29 cellular contexts compared by ENCODE assay signal in genomic region chr7:107838816-107839584, GRCh38. TPM values are rescaled to one million over a fixed set of nuclear protein-coding genes. Genes with fewer than 3 reads are reported as not detected.
"Had no signal": no experiment of that assay in that cellular context is flagged by ENCODE, and none has a peak within 500 bp of the region (broad histone marks: within the 10 kb centered on the region; RNA-seq: fewer than 3 reads in every experiment).

No MANE protein-coding gene starts in this region.

- DNase-seq: activated B cell treated with CpG ODN at 0.5 μM for 24 hours; activated CD4-positive, alpha-beta T cell treated with anti-CD3 and anti-CD28 coated beads for 1 hour; activated CD4-positive, alpha-beta T cell treated with anti-CD3 and anti-CD28 coated beads, Interleukin-2, amount 10 ng/mL, durations not matched to agents 24 days and 14 days; activated CD4-positive, alpha-beta T cell treated with anti-CD3 and anti-CD28 coated beads, Interleukin-2, amount 50 U/mL, for 48 hours; activated CD8-positive, alpha-beta memory T cell treated with anti-CD3 and anti-CD28 coated beads, Interleukin-2, amount 10 ng/mL, durations not matched to agents 7 days and 5 days; activated effector memory CD4-positive, alpha-beta T cell treated with Interleukin-2 at 50 U/mL for 16 hours; activated naive CD4-positive, alpha-beta T cell; activated T-cell treated with anti-CD3 and anti-CD28 coated beads, Interleukin-2, amount 50 U/mL, for 24 hours; aorta; caudate nucleus; KBM-7; NCI-H1048; NCI-H146; NCI-H1930; NCI-H2171; NCI-H2227 treated with DMSO at 0.1 percent for 48 hours; NCI-H526 treated with DMSO at 0.1 percent for 48 hours; NCI-H82; RPMI8226; T-helper 2 cell; T1000 had no signal

- H3K27ac ChIP-seq: breast epithelium, SJSA1 had no signal

- H3K27me3 ChIP-seq: breast epithelium had no signal

- ATAC-seq: activated CD8-positive, alpha-beta memory T cell treated with anti-CD3 and anti-CD28 coated beads, Interleukin-2, amount 10 ng/mL, durations not matched to agents 7 days and 5 days; Right ventricle myocardium inferior had no signal

- H3K4me3 ChIP-seq: breast epithelium, SJSA1 had no signal

- H3K9me3 ChIP-seq: breast epithelium, SJSA1 had no signal

- H3K4me1 ChIP-seq: breast epithelium, SJSA1 had no signal

- H3K36me3 ChIP-seq: breast epithelium, SJSA1 had no signal

RNA-seq across cellular contexts. Expression of gene SLC26A3, which starts 36.0 kb away (rescaled TPM):
- total RNA-seq: activated B cell treated with CpG ODN at 0.5 μM for 24 hours; activated CD4-positive, alpha-beta T cell treated with anti-CD3 and anti-CD28 coated beads, Interleukin-2, amount 10 ng/mL, durations not matched to agents 24 days and 14 days; activated CD8-positive, alpha-beta memory T cell treated with anti-CD3 and anti-CD28 coated beads, Interleukin-2, amount 10 ng/mL, durations not matched to agents 7 days and 5 days; activated T-helper 1 cell treated with anti-CD3 and anti-CD28 coated beads, Interleukin-12 subunit alpha, Interleukin-12 subunit beta, Interleukin-2, Interleukin-4 antibody, amounts not matched to agents 30 ng/mL and 10 ng/mL and 1 ng/mL, durations not matched to agents 14 hours and 24 hours and 36 hours; aorta; LHCN-M2; MCF 10A; NCI-H460; OCI-LY7; Right ventricle myocardium inferior; SJSA1 had no signal
